Comparison of ENCODE assay signal across 26 cellular contexts in genomic region chr14:65780566-65780965, GRCh38.
"Had no signal": no experiment of that assay in that cellular context is flagged by ENCODE, and none has a peak within 500 bp of the region (broad histone marks: within the 10 kb centered on the region; RNA-seq: fewer than 3 reads in every experiment).

No MANE protein-coding gene starts in this region.

- H3K27ac ChIP-seq: esophagus squamous epithelium, lower lobe of right lung, prostate gland, right atrium auricular region, suprapubic skin, transverse colon had no signal

- H3K4me1 ChIP-seq: esophagus squamous epithelium, lower lobe of right lung, prostate gland, right atrium auricular region, suprapubic skin, transverse colon had no signal

- H3K4me2 ChIP-seq: smooth muscle cell had no signal

- H3K36me3 ChIP-seq: esophagus squamous epithelium, lower lobe of right lung, prostate gland, right atrium auricular region, suprapubic skin, transverse colon had no signal

- H3K27me3 ChIP-seq: right atrium auricular region, suprapubic skin, transverse colon had no signal

- FAIRE-seq: endometrium had no signal

- H3K4me3 ChIP-seq: esophagus squamous epithelium, lower lobe of right lung, prostate gland, right atrium auricular region, smooth muscle cell, suprapubic skin, transverse colon had no signal

- DNase-seq: cortex of kidney; effector memory CD8-positive, alpha-beta T cell; erythroblast; esophagus squamous epithelium; foreskin melanocyte; hypothalamus; immature natural killer cell; islet precursor cell; kidney glomerular epithelial cell; left ventricle myocardium superior; lower lobe of right lung; naive thymus-derived CD8-positive, alpha-beta T cell; nephron progenitor cell; nucleus accumbens; stimulated activated CD4-positive, alpha-beta T cell treated with anti-CD3 and anti-CD28 coated beads, Interleukin-12 subunit alpha, Interleukin-12 subunit beta, amount 100 ng/mL, for 4 hours; stimulated activated CD4-positive, alpha-beta T cell treated with anti-CD3 and anti-CD28 coated beads, Interleukin-1b, Interleukin-23, amount 100 ng/mL, for 48 hours; stimulated activated CD4-positive, alpha-beta T cell treated with anti-CD3 and anti-CD28 coated beads, Interleukin-4, amount 100 ng/mL, for 1 hour; stimulated activated CD8-positive, alpha-beta memory T cell treated with anti-CD3 and anti-CD28 coated beads, Interleukin-4, amount 100 ng/mL, for 48 hours; stimulated activated naive CD4-positive, alpha-beta T cell; stimulated activated naive CD8-positive, alpha-beta T cell treated with anti-CD3 and anti-CD28 coated beads, Interleukin-15, amount 100 ng/mL, for 72 hours; transverse colon had no signal

- H3K9me3 ChIP-seq: esophagus squamous epithelium, lower lobe of right lung, prostate gland, right atrium auricular region, suprapubic skin, transverse colon had no signal
